In the genomic region with DNA sequence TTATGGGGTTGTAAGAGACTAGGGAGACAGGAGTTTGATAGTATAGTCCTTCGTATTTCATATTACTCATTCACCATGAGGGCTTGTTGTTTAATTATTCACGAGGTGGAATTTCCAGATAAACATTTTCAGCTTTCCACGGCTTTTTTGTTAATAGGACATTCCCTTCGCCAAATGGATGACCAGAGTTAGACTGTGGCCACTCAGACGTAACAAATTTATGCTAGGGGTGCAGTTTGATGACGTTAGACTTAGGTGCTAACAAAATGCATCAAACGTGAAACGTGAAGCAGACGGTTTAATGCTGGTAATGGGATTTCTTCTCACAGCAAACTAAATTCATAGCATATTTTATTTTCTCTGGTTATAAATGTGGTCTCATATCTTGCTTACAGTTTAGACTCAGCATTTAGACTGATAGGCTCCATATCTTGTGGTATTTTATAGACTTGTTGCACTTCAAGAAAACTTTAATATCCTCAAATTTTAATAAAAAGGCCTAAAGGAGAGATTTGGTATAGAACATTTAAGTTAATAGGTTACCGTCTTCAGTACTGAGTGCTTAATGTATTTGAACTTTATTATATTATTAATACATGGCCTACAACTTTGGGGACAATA, we compare ENCODE assay signal across 8 cellular contexts. TPM values are rescaled to one million over a fixed set of nuclear protein-coding genes. Genes with fewer than 3 reads are reported as not detected.
DNase-seq lines count a peak whose midpoint lies in the region; ATAC-seq, FAIRE-seq and TF ChIP-seq lines count a peak whose summit lies in the region.

No MANE protein-coding gene starts in this region.

- H3K27me3 ChIP-seq in duodenal mucosa (ENCODE audit: control insufficient read depth in 1 of 2, insufficient read depth in 2 of 2, low read length in 2 of 2) (no peaks in the 10 kb centered on the region), pancreas (no peaks in the 10 kb centered on the region)

- H3K9me3 ChIP-seq in duodenal mucosa (ENCODE audit: control insufficient read depth in 1 of 2, low read length in 2 of 2): no peaks in the 10 kb centered on the region
- no peaks in the 10 kb centered on the region for H3K9me3 ChIP-seq in pancreas

- no peak for FAIRE-seq in pancreas (lab: Jason Lieb, UNC)

- H3K27ac ChIP-seq in duodenal mucosa (ENCODE audit: low read depth, low read length) (no peak overlapping the region), pancreas (peak overlapping the region in 2 of 4 donors; percentile 87 to 90)

- ATAC-seq in pancreas (no peak), GM19395 (IDR thresholded peaks at IDR 0.05; ENCODE audit: unreplicated experiment) (no peak)

- H3K4me1 ChIP-seq in duodenal mucosa (ENCODE audit: control insufficient read depth in 1 of 2, insufficient read depth in 2 of 2, low read length in 2 of 2) (peaks cover 25 to 30% of the 10 kb centered on the region in 2 donors), pancreas (peaks cover 0 to 26% (median 26%) of the 10 kb centered on the region in 3 donors)

- DNase-seq in GM12865 (ENCODE audit: low read depth): peak; percentile 33
- DNase-seq in NCI-H526 (lab: John Stamatoyannopoulos, UW): peak; percentile 73 to 81
- no peak for DNase-seq in progenitor cell of endocrine pancreas (ENCODE audit: low spot score, unreplicated experiment)
- no peak for DNase-seq in pancreas
- DNase-seq in NCI-H1105 (lab: John Stamatoyannopoulos, UW): no peak
- DNase-seq in NK-92 treated with Interleukin-12 subunit alpha and Interleukin-12 subunit beta, amount 100 ng/mL, for 24 hours (lab: John Stamatoyannopoulos, UW): no peak

- peak overlapping the region; percentile 96 for H3K4me3 Mint-ChIP-seq in progenitor cell of endocrine pancreas (ENCODE audit: low read depth)

- H3K4me1 Mint-ChIP-seq in progenitor cell of endocrine pancreas (ENCODE audit: low read depth): peaks cover 37% of the 10 kb centered on the region

- H3K9me3 Mint-ChIP-seq in progenitor cell of endocrine pancreas (ENCODE audit: low read depth): no peaks in the 10 kb centered on the region

- WGBS in pancreas, 2 donors: 42 to 44% methylated on average over 10 of the region's 10 CpGs

- peak overlapping the region; percentile 94 for H3K27ac Mint-ChIP-seq in progenitor cell of endocrine pancreas

- TF ChIP-seq CTCF in GM12865 (IDR thresholded peaks at IDR 0.05; ENCODE audit: insufficient read depth, low read depth, low read length, missing control alignments): no peak
- TF ChIP-seq CTCF in progenitor cell of endocrine pancreas (IDR thresholded peaks at IDR 0.05; ENCODE audit: unreplicated experiment): no peak
- TF ChIP-seq CTCF in pancreas (IDR thresholded peaks at IDR 0.05): no peak

- H3K9ac ChIP-seq in duodenal mucosa (ENCODE audit: low read depth in 1 of 2, low read length in 2 of 2): peak overlapping the region in 1 of 2 donors; percentile 11

- peaks cover 23% of the 10 kb centered on the region for H3K36me3 Mint-ChIP-seq in progenitor cell of endocrine pancreas (ENCODE audit: insufficient read depth)

- H3K4me3 ChIP-seq in GM12865 (ENCODE audit: low read depth, low read length) (peak overlapping the region; percentile 57), duodenal mucosa (ENCODE audit: low read depth in 1 of 2, low read length in 2 of 2) (peak overlapping the region; percentile 51 to 88), pancreas (peak overlapping the region in 2 of 4 donors; percentile 85 to 89)

- H3K36me3 ChIP-seq in duodenal mucosa (ENCODE audit: control insufficient read depth in 1 of 2, insufficient read depth in 2 of 2, low read length in 2 of 2): peaks cover 0 to 28% of the 10 kb centered on the region in 2 donors
- peaks cover 0 to 9% (median 0%) of the 10 kb centered on the region in 3 donors for H3K36me3 ChIP-seq in pancreas

- no peaks in the 10 kb centered on the region for H3K27me3 Mint-ChIP-seq in progenitor cell of endocrine pancreas

- intact Hi-C loops in pancreas (cut with DNase I): no loop called here

RNA-seq across cellular contexts. Expression of a gene that starts 2.3 kb away (rescaled TPM):
- total RNA-seq in progenitor cell of endocrine pancreas (289 and 296 TPM in 2 replicates), pancreas (10 to 100 TPM; 39.3 to 71.7 (median 58.9) TPM)
- 10 to 100 TPM; 28.5 to 62.1 TPM for polyA plus RNA-seq in pancreas

RNA-seq across cellular contexts. Expression of a gene that starts 51.9 kb away (rescaled TPM):
- total RNA-seq in progenitor cell of endocrine pancreas (1.6 and 2.0 TPM in 2 replicates), pancreas (1 to 10 TPM; 1.2 to 9.7 (median 3.3) TPM)
- 1 to 10 TPM; 2.6 to 2.8 TPM for polyA plus RNA-seq in pancreas

Comparison
In these comparisons a context has a peak if more than half of its experiments do, and no peak if none do; other contexts are left out.
1. DNase-seq: peak in GM12865 (single experiment) and NCI-H526 (2 of 2); none in progenitor cell of endocrine pancreas (single experiment), pancreas (0 of 6), NCI-H1105 (single experiment) and NK-92 treated with Interleukin-12 subunit alpha and Interleukin-12 subunit beta, amount 100 ng/mL, for 24 hours (single experiment).